In the genomic region with DNA sequence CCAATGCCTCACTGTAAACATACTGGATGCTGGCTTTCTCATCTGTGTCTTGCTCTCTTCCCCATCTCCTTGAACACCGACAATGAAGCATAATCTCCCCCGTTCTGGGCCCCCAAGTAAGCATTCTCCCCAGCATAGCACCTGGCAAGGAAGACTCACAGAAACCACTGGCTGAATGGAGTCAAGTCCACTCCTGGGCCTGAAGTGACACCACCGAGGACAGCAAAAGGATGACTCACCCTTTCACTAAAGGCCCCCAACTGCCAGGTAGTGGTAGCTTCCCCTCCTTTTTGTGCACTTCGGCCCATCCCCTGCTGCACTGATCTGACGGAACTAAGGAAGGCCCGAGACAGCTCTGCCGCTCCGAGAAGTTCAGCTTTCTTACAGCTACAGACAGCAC, we compare ENCODE assay signal across 14 cellular contexts. TPM values are rescaled to one million over a fixed set of nuclear protein-coding genes. Genes with fewer than 3 reads are reported as not detected.
DNase-seq lines count a peak whose midpoint lies in the region; ATAC-seq and TF ChIP-seq lines count a peak whose summit lies in the region.
"Had no signal": no experiment of that assay in that cellular context is flagged by ENCODE, and none has a peak within 500 bp of the region (broad histone marks: within the 10 kb centered on the region; RNA-seq: fewer than 3 reads in every experiment).

No MANE protein-coding gene starts in this region.

- H3K27me3 ChIP-seq in hepatocyte: no peaks in the 10 kb centered on the region
- H3K27me3 ChIP-seq: ascending aorta had no signal

- peaks cover 94% of the 10 kb centered on the region for H4K20me1 ChIP-seq in hepatocyte (ENCODE audit: insufficient read depth, poor library complexity, severe bottlenecking)

- DNase-seq in activated naive CD4-positive, alpha-beta T cell (lab: John Stamatoyannopoulos, UW): no peak
- DNase-seq in activated T-helper 1 cell treated with anti-CD3 and anti-CD28 coated beads, Interleukin-12 subunit alpha, Interleukin-12 subunit beta, Interleukin-2, Interleukin-4 antibody, amounts not matched to agents 30 ng/mL and 10 ng/mL and 1 ng/mL, durations not matched to agents 14 hours and 24 hours and 36 hours (ENCODE audit: low spot score): no peak
- DNase-seq in hepatocyte (ENCODE audit: low spot score) (peak; percentile 53), sciatic nerve (ENCODE audit: low spot score) (no peak), NOMO-1 treated with DMSO at 0.1 percent for 48 hours (lab: John Stamatoyannopoulos, UW; ENCODE audit: unreplicated experiment) (no peak)
- no peak for DNase-seq in stimulated activated naive B cell treated with anti-CD40 and anti-IgM and Interleukin-4, amounts not matched to agents 10 μg/mL and 1 μg/mL and 100 μg/mL, for 72 hours
- DNase-seq: activated CD4-positive, alpha-beta memory T cell treated with anti-CD3 and anti-CD28 coated beads, Interleukin-2, amount 10 ng/mL, durations not matched to agents 7 days and 5 days; NCI-H774; stimulated activated naive CD4-positive, alpha-beta T cell had no signal

- no peak for TF ChIP-seq CTCF in hepatocyte (IDR thresholded peaks at IDR 0.05; ENCODE audit: poor library complexity)

- H3K27ac Mint-ChIP-seq in activated naive CD4-positive, alpha-beta T cell treated with anti-CD3 and anti-CD28 coated beads, Interleukin-2, amount 50 U/mL, for 24 hours: no peak overlapping the region
- peak overlapping the region; percentile 12 for H3K27ac Mint-ChIP-seq in activated T-helper 1 cell treated with anti-CD3 and anti-CD28 coated beads, Interleukin-12 subunit alpha, Interleukin-12 subunit beta, Interleukin-2, Interleukin-4 antibody, amounts not matched to agents 30 ng/mL and 10 ng/mL and 1 ng/mL, durations not matched to agents 14 hours and 24 hours and 36 hours
- H3K27ac Mint-ChIP-seq in stimulated activated naive B cell treated with anti-CD40 and anti-IgM and Interleukin-4, amounts not matched to agents 10 μg/mL and 1 μg/mL and 100 μg/mL, for 72 hours: peak overlapping the region; percentile 61
- H3K27ac Mint-ChIP-seq: activated CD4-positive, alpha-beta memory T cell treated with anti-CD3 and anti-CD28 coated beads, Interleukin-2, amount 10 ng/mL, durations not matched to agents 7 days and 5 days had no signal

- peak overlapping the region; percentile 19 for H3K4me3 Mint-ChIP-seq in activated naive CD4-positive, alpha-beta T cell treated with anti-CD3 and anti-CD28 coated beads, Interleukin-2, amount 50 U/mL, for 24 hours
- H3K4me3 Mint-ChIP-seq in activated T-helper 1 cell treated with anti-CD3 and anti-CD28 coated beads, Interleukin-12 subunit alpha, Interleukin-12 subunit beta, Interleukin-2, Interleukin-4 antibody, amounts not matched to agents 30 ng/mL and 10 ng/mL and 1 ng/mL, durations not matched to agents 14 hours and 24 hours and 36 hours: no peak overlapping the region
- H3K4me3 Mint-ChIP-seq in stimulated activated naive B cell treated with anti-CD40 and anti-IgM and Interleukin-4, amounts not matched to agents 10 μg/mL and 1 μg/mL and 100 μg/mL, for 72 hours: peak overlapping the region; percentile 18 to 29
- H3K4me3 Mint-ChIP-seq: activated CD4-positive, alpha-beta memory T cell treated with anti-CD3 and anti-CD28 coated beads, Interleukin-2, amount 10 ng/mL, durations not matched to agents 7 days and 5 days; natural killer cell treated with Interleukin-12 subunit alpha and Interleukin-12 subunit beta and Interleukin-15 and Interleukin-18, amount 100 ng/mL, for 72 hours had no signal

- ATAC-seq in stimulated activated naive B cell treated with anti-CD40 and anti-IgM and Interleukin-4, amounts not matched to agents 10 μg/mL and 1 μg/mL and 100 μg/mL, for 72 hours (replicated peaks): no peak
- ATAC-seq in sciatic nerve (no peak), HG03520 (IDR thresholded peaks at IDR 0.05; ENCODE audit: unreplicated experiment) (no peak)
- ATAC-seq: HCT116; natural killer cell treated with Interleukin-12 subunit alpha and Interleukin-12 subunit beta and Interleukin-15 and Interleukin-18, amount 100 ng/mL, for 72 hours had no signal

- H3K79me2 ChIP-seq in hepatocyte: peaks cover 100% of the 10 kb centered on the region

- H3K4me3 ChIP-seq in hepatocyte: no peak overlapping the region
- H3K4me3 ChIP-seq: ascending aorta had no signal

- H3K4me2 ChIP-seq in hepatocyte: peak overlapping the region; percentile 64

- H3K36me3 ChIP-seq in hepatocyte (replicated peaks; ENCODE audit: insufficient read depth, low read depth): no peaks in the 10 kb centered on the region

- peaks cover 48% of the 10 kb centered on the region for H3K4me1 ChIP-seq in hepatocyte (ENCODE audit: insufficient read depth)

- H3K4me1 Mint-ChIP-seq in activated naive CD4-positive, alpha-beta T cell treated with anti-CD3 and anti-CD28 coated beads, Interleukin-2, amount 50 U/mL, for 24 hours: peaks cover 66% of the 10 kb centered on the region
- H3K4me1 Mint-ChIP-seq in activated T-helper 1 cell treated with anti-CD3 and anti-CD28 coated beads, Interleukin-12 subunit alpha, Interleukin-12 subunit beta, Interleukin-2, Interleukin-4 antibody, amounts not matched to agents 30 ng/mL and 10 ng/mL and 1 ng/mL, durations not matched to agents 14 hours and 24 hours and 36 hours (ENCODE audit: low read depth): peaks cover 44% of the 10 kb centered on the region
- H3K4me1 Mint-ChIP-seq in stimulated activated naive B cell treated with anti-CD40 and anti-IgM and Interleukin-4, amounts not matched to agents 10 μg/mL and 1 μg/mL and 100 μg/mL, for 72 hours: peaks cover 46 to 68% of the 10 kb centered on the region in 2 donors

- WGBS in hepatocyte (ENCODE audit: low lambda C conversion rate, missing lambda C conversion rate): 68% methylated on average over 8 of the region's 8 CpGs

- intact Hi-C loops in activated T-helper 1 cell treated with anti-CD3 and anti-CD28 coated beads, Interleukin-12 subunit alpha, Interleukin-12 subunit beta, Interleukin-2, Interleukin-4 antibody, amounts not matched to agents 30 ng/mL and 10 ng/mL and 1 ng/mL, durations not matched to agents 14 hours and 24 hours and 36 hours (cut with micrococcal nuclease): no loop called here
- intact Hi-C loops in sciatic nerve (cut with DNase I): no loop called here

- H3K9me2 ChIP-seq in hepatocyte (replicated peaks; ENCODE audit: insufficient read depth): no peaks in the 10 kb centered on the region

- H3K9me3 ChIP-seq in hepatocyte (ENCODE audit: low read depth): no peaks in the 10 kb centered on the region
- H3K9me3 ChIP-seq: ascending aorta had no signal

- no peaks in the 10 kb centered on the region for H3K27me3 Mint-ChIP-seq in activated naive CD4-positive, alpha-beta T cell treated with anti-CD3 and anti-CD28 coated beads, Interleukin-2, amount 50 U/mL, for 24 hours
- H3K27me3 Mint-ChIP-seq in activated T-helper 1 cell treated with anti-CD3 and anti-CD28 coated beads, Interleukin-12 subunit alpha, Interleukin-12 subunit beta, Interleukin-2, Interleukin-4 antibody, amounts not matched to agents 30 ng/mL and 10 ng/mL and 1 ng/mL, durations not matched to agents 14 hours and 24 hours and 36 hours (ENCODE audit: insufficient read depth): no peaks in the 10 kb centered on the region
- no peaks in the 10 kb centered on the region for H3K27me3 Mint-ChIP-seq in stimulated activated naive B cell treated with anti-CD40 and anti-IgM and Interleukin-4, amounts not matched to agents 10 μg/mL and 1 μg/mL and 100 μg/mL, for 72 hours
- H3K27me3 Mint-ChIP-seq: activated CD4-positive, alpha-beta memory T cell treated with anti-CD3 and anti-CD28 coated beads, Interleukin-2, amount 10 ng/mL, durations not matched to agents 7 days and 5 days; natural killer cell treated with Interleukin-12 subunit alpha and Interleukin-12 subunit beta and Interleukin-15 and Interleukin-18, amount 100 ng/mL, for 72 hours had no signal

- H3K27ac ChIP-seq in hepatocyte: peak overlapping the region; percentile 79
- H3K27ac ChIP-seq: ascending aorta had no signal

- H3K9me3 Mint-ChIP-seq in activated naive CD4-positive, alpha-beta T cell treated with anti-CD3 and anti-CD28 coated beads, Interleukin-2, amount 50 U/mL, for 24 hours: no peaks in the 10 kb centered on the region
- no peaks in the 10 kb centered on the region for H3K9me3 Mint-ChIP-seq in activated T-helper 1 cell treated with anti-CD3 and anti-CD28 coated beads, Interleukin-12 subunit alpha, Interleukin-12 subunit beta, Interleukin-2, Interleukin-4 antibody, amounts not matched to agents 30 ng/mL and 10 ng/mL and 1 ng/mL, durations not matched to agents 14 hours and 24 hours and 36 hours
- H3K9me3 Mint-ChIP-seq in stimulated activated naive B cell treated with anti-CD40 and anti-IgM and Interleukin-4, amounts not matched to agents 10 μg/mL and 1 μg/mL and 100 μg/mL, for 72 hours: no peaks in the 10 kb centered on the region
- H3K9me3 Mint-ChIP-seq: activated CD4-positive, alpha-beta memory T cell treated with anti-CD3 and anti-CD28 coated beads, Interleukin-2, amount 10 ng/mL, durations not matched to agents 7 days and 5 days; natural killer cell treated with Interleukin-12 subunit alpha and Interleukin-12 subunit beta and Interleukin-15 and Interleukin-18, amount 100 ng/mL, for 72 hours had no signal

- peaks cover 11% of the 10 kb centered on the region for H3K36me3 Mint-ChIP-seq in activated naive CD4-positive, alpha-beta T cell treated with anti-CD3 and anti-CD28 coated beads, Interleukin-2, amount 50 U/mL, for 24 hours
- H3K36me3 Mint-ChIP-seq in activated T-helper 1 cell treated with anti-CD3 and anti-CD28 coated beads, Interleukin-12 subunit alpha, Interleukin-12 subunit beta, Interleukin-2, Interleukin-4 antibody, amounts not matched to agents 30 ng/mL and 10 ng/mL and 1 ng/mL, durations not matched to agents 14 hours and 24 hours and 36 hours (ENCODE audit: low read depth): peaks cover 15% of the 10 kb centered on the region
- H3K36me3 Mint-ChIP-seq in stimulated activated naive B cell treated with anti-CD40 and anti-IgM and Interleukin-4, amounts not matched to agents 10 μg/mL and 1 μg/mL and 100 μg/mL, for 72 hours: peaks cover 31 to 42% of the 10 kb centered on the region in 2 donors
- H3K36me3 Mint-ChIP-seq: natural killer cell treated with Interleukin-12 subunit alpha and Interleukin-12 subunit beta and Interleukin-15 and Interleukin-18, amount 100 ng/mL, for 72 hours had no signal

- H2AFZ ChIP-seq in hepatocyte: no peak overlapping the region

RNA-seq across cellular contexts. Expression of gene VDAC1, which starts 9.4 kb away (rescaled TPM):
- total RNA-seq in activated T-helper 1 cell treated with anti-CD3 and anti-CD28 coated beads, Interleukin-12 subunit alpha, Interleukin-12 subunit beta, Interleukin-2, Interleukin-4 antibody, amounts not matched to agents 30 ng/mL and 10 ng/mL and 1 ng/mL, durations not matched to agents 14 hours and 24 hours and 36 hours: 440 and 442 TPM in 2 replicates
- total RNA-seq in hepatocyte: 282 and 286 TPM in 2 replicates
- 196 and 216 TPM in 2 replicates for polyA plus RNA-seq in hepatocyte
- total RNA-seq in sciatic nerve: 69.5 TPM

RNA-seq across cellular contexts. Expression of gene C5orf15, which starts 26.9 kb away (rescaled TPM):
- 50.0 and 50.8 TPM in 2 replicates for total RNA-seq in activated T-helper 1 cell treated with anti-CD3 and anti-CD28 coated beads, Interleukin-12 subunit alpha, Interleukin-12 subunit beta, Interleukin-2, Interleukin-4 antibody, amounts not matched to agents 30 ng/mL and 10 ng/mL and 1 ng/mL, durations not matched to agents 14 hours and 24 hours and 36 hours
- total RNA-seq in hepatocyte (124 and 126 TPM in 2 replicates), sciatic nerve (27.6 TPM)
- 76.6 and 77.4 TPM in 2 replicates for polyA plus RNA-seq in hepatocyte
